Comparison of ENCODE assay signal across 17 cellular contexts in the genomic region with DNA sequence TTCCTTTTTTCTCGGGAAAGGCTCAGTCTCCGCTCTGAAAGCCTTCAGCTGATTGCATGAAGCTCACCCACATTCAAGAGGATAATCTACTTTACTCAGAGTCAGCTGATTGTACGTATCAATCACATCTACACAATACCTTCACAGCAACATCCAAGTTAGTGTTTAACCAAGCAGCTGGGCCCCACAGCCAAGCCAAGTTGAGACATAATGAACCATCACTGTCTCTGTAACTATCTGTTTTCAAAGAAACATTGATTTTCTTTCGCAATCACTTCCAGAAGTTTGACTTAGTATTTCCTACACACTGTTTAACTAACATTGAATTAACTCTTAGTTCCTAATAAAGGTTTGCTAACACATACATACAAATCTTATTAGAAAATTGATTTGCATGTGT. TPM values are rescaled to one million over a fixed set of nuclear protein-coding genes. Genes with fewer than 3 reads are reported as not detected.
DNase-seq lines count a peak whose midpoint lies in the region; ATAC-seq and TF ChIP-seq lines count a peak whose summit lies in the region.
"Had no signal": no experiment of that assay in that cellular context is flagged by ENCODE, and none has a peak within 500 bp of the region (broad histone marks: within the 10 kb centered on the region; RNA-seq: fewer than 3 reads in every experiment).

No MANE protein-coding gene starts in this region.

- H3K18ac ChIP-seq in mesenchymal stem cell (ENCODE audit: low read depth in 1 of 2, low read length in 2 of 2), result no peak overlapping the region

- H3K9me3 ChIP-seq in ectodermal cell (ENCODE audit: control insufficient read depth, low read length) (no peaks in the 10 kb centered on the region), mesenchymal stem cell (ENCODE audit: control insufficient read depth, low read length) (no peaks in the 10 kb centered on the region), skeletal muscle tissue (ENCODE audit: control insufficient read depth in 3 of 3, low read length in 3 of 3) (no peaks in the 10 kb centered on the region), esophagus squamous epithelium (no peaks in the 10 kb centered on the region)
- H3K9me3 ChIP-seq: BLaER1, suprapubic skin had no signal

- ATAC-seq in HG03565 (IDR thresholded peaks at IDR 0.05; ENCODE audit: unreplicated experiment), result no peak
- ATAC-seq in HG03039 (IDR thresholded peaks at IDR 0.05; ENCODE audit: unreplicated experiment), result no peak
- ATAC-seq: esophagus mucosa, T-helper 17 cell had no signal

- peak overlapping the region; percentile 50 for H3K9ac ChIP-seq in mesenchymal stem cell (ENCODE audit: low read length)
- H3K9ac ChIP-seq in skeletal muscle tissue (ENCODE audit: low read depth in 1 of 3, low read length in 3 of 3), result peak overlapping the region in 1 of 3 donors; percentile 60
- H3K9ac ChIP-seq: BLaER1 had no signal

- DNase-seq in MV-4-11 (lab: John Stamatoyannopoulos, UW) (peak; percentile 9), mesenchymal stem cell (peak; percentile 17), esophagus squamous epithelium (lab: John Stamatoyannopoulos, UW) (no peak)
- DNase-seq: DMS79, H9, NCI-H187 treated with DMSO at 0.1 percent for 48 hours, occipital lobe, T-helper 17 cell had no signal

- 62 to 63% methylated on average over 4 of the region's 4 CpGs for WGBS in ectodermal cell, 2 experiments
- 87% methylated on average over 4 of the region's 4 CpGs for WGBS in mesenchymal stem cell
- WGBS in esophagus squamous epithelium, 2 donors, result 63 to 86% methylated on average over 4 of the region's 4 CpGs

- no peaks in the 10 kb centered on the region for H3K79me1 ChIP-seq in mesenchymal stem cell (replicated peaks; ENCODE audit: low read length, poor library complexity, severe bottlenecking)

- TF ChIP-seq CTCF in esophagus squamous epithelium (IDR thresholded peaks at IDR 0.05), result no peak

- H3K4me3 ChIP-seq in ectodermal cell (ENCODE audit: insufficient read depth, low read depth, low read length), result no peak overlapping the region
- H3K4me3 ChIP-seq in mesenchymal stem cell (ENCODE audit: insufficient read depth in 1 of 2, low read depth in 1 of 2, low read length in 2 of 2), result no peak overlapping the region
- no peak overlapping the region for H3K4me3 ChIP-seq in skeletal muscle tissue (ENCODE audit: low read length in 3 of 3)
- no peak overlapping the region for H3K4me3 ChIP-seq in esophagus squamous epithelium
- H3K4me3 ChIP-seq: BLaER1, coronary artery, lung, suprapubic skin had no signal

- no peak overlapping the region for H3K4ac ChIP-seq in mesenchymal stem cell (ENCODE audit: low read depth in 1 of 2, low read length in 2 of 2)

- H3K4me1 ChIP-seq in ectodermal cell (ENCODE audit: control insufficient read depth, insufficient read depth, low read length) (peaks cover 11% of the 10 kb centered on the region), mesenchymal stem cell (ENCODE audit: control insufficient read depth, insufficient read depth, low read depth, low read length) (peaks cover 7% of the 10 kb centered on the region), skeletal muscle tissue (ENCODE audit: control insufficient read depth in 3 of 3, insufficient read depth in 3 of 3, low read length in 3 of 3) (peaks cover 0 to 10% (median 9%) of the 10 kb centered on the region in 3 donors), esophagus squamous epithelium (peaks cover 0 to 6% (median 0%) of the 10 kb centered on the region in 3 donors)
- H3K4me1 ChIP-seq: BLaER1, suprapubic skin had no signal

- no peak overlapping the region for H4K91ac ChIP-seq in mesenchymal stem cell (ENCODE audit: low read length)

- TF ChIP-seq POLR2A in esophagus squamous epithelium (IDR thresholded peaks at IDR 0.05), result no peak

- no peak overlapping the region for H2AFZ ChIP-seq in mesenchymal stem cell (ENCODE audit: low read depth, low read length)

- H3K36me3 ChIP-seq in ectodermal cell (ENCODE audit: control insufficient read depth, insufficient read depth, low read length) (no peaks in the 10 kb centered on the region), mesenchymal stem cell (ENCODE audit: control insufficient read depth in 1 of 2, insufficient read depth in 2 of 2, low read depth in 1 of 2, low read length in 2 of 2) (no peaks in the 10 kb centered on the region), skeletal muscle tissue (ENCODE audit: control insufficient read depth in 3 of 3, insufficient read depth in 3 of 3, low read length in 3 of 3) (no peaks in the 10 kb centered on the region), esophagus squamous epithelium (no peaks in the 10 kb centered on the region)
- H3K36me3 ChIP-seq: BLaER1, suprapubic skin had no signal

- no peak overlapping the region for H3K23ac ChIP-seq in mesenchymal stem cell (ENCODE audit: low read length in 2 of 2)

- H3K27me3 ChIP-seq in ectodermal cell (ENCODE audit: control insufficient read depth, insufficient read depth, low read length, poor library complexity, severe bottlenecking) (no peaks in the 10 kb centered on the region), mesenchymal stem cell (ENCODE audit: control insufficient read depth in 1 of 2, insufficient read depth in 1 of 2, low read length in 2 of 2) (no peaks in the 10 kb centered on the region), skeletal muscle tissue (ENCODE audit: control insufficient read depth in 3 of 3, insufficient read depth in 3 of 3, low read length in 3 of 3) (no peaks in the 10 kb centered on the region), esophagus squamous epithelium (no peaks in the 10 kb centered on the region)
- H3K27me3 ChIP-seq: BLaER1, suprapubic skin had no signal

- H4K8ac ChIP-seq in mesenchymal stem cell (ENCODE audit: low read length), result peak overlapping the region; percentile 27

- H2BK15ac ChIP-seq in mesenchymal stem cell (ENCODE audit: low read depth, poor library complexity, severe bottlenecking), result no peak overlapping the region

- H2AK5ac ChIP-seq in mesenchymal stem cell (ENCODE audit: low read length, severe bottlenecking), result no peak overlapping the region

- intact Hi-C loops in esophagus squamous epithelium (cut with DNase I), result no loop called here

- H3K27ac ChIP-seq in ectodermal cell (ENCODE audit: insufficient read depth, low read depth, low read length, poor library complexity, severe bottlenecking) (peak overlapping the region; percentile 28), mesenchymal stem cell (ENCODE audit: low read length, poor library complexity, severe bottlenecking) (peak overlapping the region; percentile 41), skeletal muscle tissue (ENCODE audit: low read depth, low read length) (peak overlapping the region; percentile 67), esophagus squamous epithelium (peak overlapping the region in 1 of 4 donors; percentile 22)
- H3K27ac ChIP-seq: BLaER1, coronary artery had no signal

- no peak overlapping the region for H3K14ac ChIP-seq in mesenchymal stem cell (ENCODE audit: low read length in 2 of 2)

- no peak overlapping the region for H2BK12ac ChIP-seq in mesenchymal stem cell (ENCODE audit: low read length in 2 of 2)

- H3K4me2 ChIP-seq in mesenchymal stem cell (ENCODE audit: low read length, poor library complexity, severe bottlenecking), result no peak overlapping the region
- H3K4me2 ChIP-seq: BLaER1 had no signal

- H2BK120ac ChIP-seq in mesenchymal stem cell (ENCODE audit: low read depth, low read length), result no peak overlapping the region

- no peak overlapping the region for H2BK5ac ChIP-seq in mesenchymal stem cell (ENCODE audit: low read depth, low read length, poor library complexity, severe bottlenecking)

RNA-seq across cellular contexts. Expression of a gene that starts 40.3 kb away (rescaled TPM):
- 25.3 TPM for polyA plus RNA-seq in ectodermal cell (2013, experiment 1 of 4)
- 25.2 TPM for polyA plus RNA-seq in ectodermal cell (2013, experiment 2 of 4)
- polyA plus RNA-seq in ectodermal cell (2013, experiment 3 of 4), result 22.0 TPM
- 23.8 TPM for polyA plus RNA-seq in ectodermal cell (2013, experiment 4 of 4)
- 28.1 TPM for polyA plus RNA-seq in mesenchymal stem cell (2013, experiment 1 of 2)
- polyA plus RNA-seq in mesenchymal stem cell (2013, experiment 2 of 2), result 31.0 TPM
- total RNA-seq in skeletal muscle tissue (13.6 TPM), esophagus squamous epithelium (10 to 100 TPM; 15.1 to 33.9 (median 26.0) TPM)

RNA-seq across cellular contexts. Expression of a gene that starts 40.4 kb away (rescaled TPM):
- 35.6 TPM for polyA plus RNA-seq in ectodermal cell (2013, experiment 1 of 4)
- polyA plus RNA-seq in ectodermal cell (2013, experiment 2 of 4), result 38.5 TPM
- 30.3 TPM for polyA plus RNA-seq in ectodermal cell (2013, experiment 3 of 4)
- polyA plus RNA-seq in ectodermal cell (2013, experiment 4 of 4), result 35.4 TPM
- 19.3 TPM for polyA plus RNA-seq in mesenchymal stem cell (2013, experiment 1 of 2)
- 19.4 TPM for polyA plus RNA-seq in mesenchymal stem cell (2013, experiment 2 of 2)
- total RNA-seq in skeletal muscle tissue (41.8 TPM), esophagus squamous epithelium (10 to 100 TPM; 24.5 to 36.2 (median 34.6) TPM)
